In genomic region chr10:119620241-119620753, GRCh38 we compare ENCODE assay signal across 15 cellular contexts. TPM values are rescaled to one million over a fixed set of nuclear protein-coding genes. Genes with fewer than 3 reads are reported as not detected.
DNase-seq lines count a peak whose midpoint lies in the region; TF ChIP-seq lines count a peak whose summit lies in the region.
"Had no signal": no experiment of that assay in that cellular context is flagged by ENCODE, and none has a peak within 500 bp of the region (broad histone marks: within the 10 kb centered on the region; RNA-seq: fewer than 3 reads in every experiment).

No MANE protein-coding gene starts in this region.

- no peak overlapping the region for H3K18ac ChIP-seq in mesendoderm (ENCODE audit: low read length)

- no peak overlapping the region for H3K4ac ChIP-seq in mesendoderm (ENCODE audit: low read depth, low read length)

- no peak overlapping the region for H2BK5ac ChIP-seq in mesendoderm (ENCODE audit: low read length)

- H3K4me2 ChIP-seq in mesendoderm (ENCODE audit: low read length), result no peak overlapping the region

- WGBS in mesendoderm (ENCODE audit: extremely low coverage, insufficient coverage, low lambda C conversion rate), result no CpG with 5 or more reads among the region's 5 CpGs

- no peaks in the 10 kb centered on the region for H3K27me3 ChIP-seq in mesendoderm (ENCODE audit: insufficient read depth, low read length, poor library complexity)

- in situ Hi-C loops in astrocyte of the spinal cord (cut with HindIII; ENCODE audit: low sequenced_read_pairs), result no loop called here

- H2BK120ac ChIP-seq in mesendoderm (ENCODE audit: low read depth, low read length), result no peak overlapping the region

- H3K23ac ChIP-seq in mesendoderm (ENCODE audit: low read length), result no peak overlapping the region

- no peak overlapping the region for H2AK5ac ChIP-seq in mesendoderm (ENCODE audit: low read length)

- no peak overlapping the region for H3K27ac ChIP-seq in mesendoderm (ENCODE audit: low read depth, low read length)

- DNase-seq in Ammon's horn (ENCODE audit: low spot score), result peak; percentile 14
- peak; percentile 21 for DNase-seq in HK-2 (ENCODE audit: unreplicated experiment)
- peak; percentile 35 for DNase-seq in astrocyte of the spinal cord (ENCODE audit: low read depth, low spot score)
- peak; percentile 51 for DNase-seq in mesendoderm
- DNase-seq in HPDE6-E6E7 (ENCODE audit: extremely low spot score), result no peak
- DNase-seq in NCI-H1436 treated with DMSO at 0.1 percent for 48 hours (lab: John Stamatoyannopoulos, UW), result no peak
- no peak for DNase-seq in NOMO-1 treated with dmso at 0.1 percent for 144 hours (lab: John Stamatoyannopoulos, UW; ENCODE audit: unreplicated experiment)
- DNase-seq in activated gamma-delta T cell (lab: John Stamatoyannopoulos, UW), result no peak
- DNase-seq: aorta, Calu3, endodermal cell, hippocampal formation, KG1, NCI-H345 had no signal

- no peaks in the 10 kb centered on the region for H3K4me1 ChIP-seq in mesendoderm (ENCODE audit: control insufficient read depth, low read depth, low read length)

- H2BK15ac ChIP-seq in mesendoderm (replicated peaks; ENCODE audit: low read depth), result no peak overlapping the region

- no peaks in the 10 kb centered on the region for H3K36me3 ChIP-seq in mesendoderm (ENCODE audit: control insufficient read depth, insufficient read depth, low read length)
- H3K36me3 ChIP-seq: HAP-1 had no signal

- no peak overlapping the region for H3K9ac ChIP-seq in mesendoderm (ENCODE audit: low read length)

- H3K79me2 ChIP-seq in mesendoderm (ENCODE audit: control insufficient read depth, insufficient read depth, low read length), result no peaks in the 10 kb centered on the region

- TF ChIP-seq CTCF in astrocyte of the spinal cord (IDR thresholded peaks at IDR 0.05; ENCODE audit: low read depth, low read length), result no peak

- H3K56ac ChIP-seq in mesendoderm (ENCODE audit: low read length), result peak overlapping the region; percentile 25

- H4K5ac ChIP-seq in mesendoderm (ENCODE audit: low read length), result no peak overlapping the region

- H3K4me3 ChIP-seq in astrocyte of the spinal cord (ENCODE audit: low read depth, low read length) (no peak overlapping the region), mesendoderm (ENCODE audit: low read length) (no peak overlapping the region)
- H3K4me3 ChIP-seq: HAP-1 had no signal

- H4K8ac ChIP-seq in mesendoderm (ENCODE audit: low read depth, low read length), result no peak overlapping the region

- H3K79me1 ChIP-seq in mesendoderm (ENCODE audit: low read length), result no peaks in the 10 kb centered on the region

RNA-seq across cellular contexts. Expression of gene TIAL1, which starts 23.5 kb away (rescaled TPM):
- 104 TPM for polyA plus RNA-seq in mesendoderm (2013, experiment 1 of 2)
- polyA plus RNA-seq in mesendoderm (2013, experiment 2 of 2), result 101 TPM

RNA-seq across cellular contexts. Expression of gene BAG3, which starts 30.9 kb away (rescaled TPM):
- 16.0 TPM for polyA plus RNA-seq in mesendoderm (2013, experiment 1 of 2)
- 16.9 TPM for polyA plus RNA-seq in mesendoderm (2013, experiment 2 of 2)

Comparison
In these comparisons a context has a peak if more than half of its experiments do, and no peak if none do; other contexts are left out.
1. DNase-seq: peak in Ammon's horn (single experiment), HK-2 (single experiment), astrocyte of the spinal cord (single experiment) and mesendoderm (single experiment); none in HPDE6-E6E7 (single experiment), NCI-H1436 treated with DMSO at 0.1 percent for 48 hours (single experiment), NOMO-1 treated with dmso at 0.1 percent for 144 hours (single experiment) and activated gamma-delta T cell (single experiment).